19 cellular contexts compared by ENCODE assay signal in the genomic region with DNA sequence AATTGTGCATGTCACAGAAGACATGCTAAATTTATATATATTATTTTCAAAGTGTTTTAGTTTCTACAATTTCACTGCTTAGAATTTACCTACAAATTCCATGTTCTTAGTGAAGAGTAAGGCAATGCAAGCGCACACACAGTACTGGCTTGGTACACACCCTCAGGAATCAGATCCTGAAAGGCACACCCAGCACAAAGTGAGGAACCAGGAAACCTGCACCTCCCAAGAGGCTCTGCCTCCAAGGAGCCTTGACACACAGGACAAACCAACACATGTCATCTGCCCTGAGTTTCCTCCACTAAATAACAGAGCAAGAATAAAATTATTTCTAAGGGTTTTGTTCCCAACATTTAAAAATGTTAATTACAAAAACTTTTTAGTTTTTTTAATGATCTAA.
DNase-seq lines count a peak whose midpoint lies in the region; ATAC-seq and TF ChIP-seq lines count a peak whose summit lies in the region.
"Had no signal": no experiment of that assay in that cellular context is flagged by ENCODE, and none has a peak within 500 bp of the region (broad histone marks: within the 10 kb centered on the region; RNA-seq: fewer than 3 reads in every experiment).

No MANE protein-coding gene starts in this region.

- 97% methylated on average over 1 of the region's 1 CpG; no CpG with 5 or more reads in 1 of the 2 experiments for WGBS in endodermal cell (ENCODE audit: insufficient coverage in 1 of 2, insufficient read length in 1 of 2), 2 experiments

- H3K4me1 Mint-ChIP-seq in endodermal cell (peaks cover 46% of the 10 kb centered on the region), immature natural killer cell (no peaks in the 10 kb centered on the region)

- H3K27me3 Mint-ChIP-seq in endodermal cell (ENCODE audit: insufficient read depth) (no peaks in the 10 kb centered on the region), immature natural killer cell (ENCODE audit: low read depth in 3 of 3) (peaks cover 0 to 5% (median 2%) of the 10 kb centered on the region in 3 donors)

- no peak overlapping the region for H3K27ac ChIP-seq in endodermal cell (ENCODE audit: low read depth, low read length)
- no peak overlapping the region for H3K27ac ChIP-seq in left lung
- H3K27ac ChIP-seq: 22Rv1, HL-60 had no signal

- H3K4me3 ChIP-seq in endodermal cell (ENCODE audit: low read length) (no peak overlapping the region), left lung (no peak overlapping the region)
- H3K4me3 ChIP-seq: GM12878, K562 had no signal

- intact Hi-C loops in left lung (cut with DNase I): no loop called here

- no peaks in the 10 kb centered on the region for H3K36me3 ChIP-seq in endodermal cell (ENCODE audit: control insufficient read depth, insufficient read depth, low read length)
- no peaks in the 10 kb centered on the region for H3K36me3 ChIP-seq in left lung

- no peaks in the 10 kb centered on the region for H3K36me3 Mint-ChIP-seq in endodermal cell (ENCODE audit: low read depth)
- H3K36me3 Mint-ChIP-seq in immature natural killer cell: no peaks in the 10 kb centered on the region

- H3K9me3 ChIP-seq in endodermal cell (ENCODE audit: control insufficient read depth, low read length) (no peaks in the 10 kb centered on the region), left lung (no peaks in the 10 kb centered on the region)

- ATAC-seq in left lung: peak; percentile 20
- ATAC-seq: GM12878, K562 had no signal

- TF ChIP-seq CTCF in endodermal cell (conservative IDR thresholded peaks at IDR 0.05): no peak
- TF ChIP-seq CTCF in left lung (IDR thresholded peaks at IDR 0.05): no peak

- H3K27ac Mint-ChIP-seq in endodermal cell (no peak overlapping the region), immature natural killer cell (no peak overlapping the region)
- H3K27ac Mint-ChIP-seq: CD4-positive, alpha-beta T cell; HFFc6 had no signal

- H3K27me3 ChIP-seq in endodermal cell (ENCODE audit: control insufficient read depth, insufficient read depth, low read length, poor library complexity, severe bottlenecking) (no peaks in the 10 kb centered on the region), left lung (no peaks in the 10 kb centered on the region)

- H3K9me3 Mint-ChIP-seq in endodermal cell (peaks cover 1% of the 10 kb centered on the region), immature natural killer cell (no peaks in the 10 kb centered on the region)
- H3K9me3 Mint-ChIP-seq: CD4-positive, alpha-beta T cell; HFFc6 had no signal

- H3K4me3 Mint-ChIP-seq in endodermal cell: no peak overlapping the region
- H3K4me3 Mint-ChIP-seq in immature natural killer cell: no peak overlapping the region
- H3K4me3 Mint-ChIP-seq: CD4-positive, alpha-beta T cell; HFFc6 had no signal

- no peak overlapping the region for H3K9ac ChIP-seq in endodermal cell (ENCODE audit: extremely low read depth, low read length, poor library complexity, severe bottlenecking)

- DNase-seq in NCI-H2171 treated with DMSO at 0.1 percent for 48 hours (lab: John Stamatoyannopoulos, UW): peak; percentile 34
- no peak for DNase-seq in NCI-H2171 (lab: John Stamatoyannopoulos, UW)
- DNase-seq in endodermal cell: peak; percentile 28
- no peak for DNase-seq in left lung
- DNase-seq in putamen (ENCODE audit: low spot score): no peak
- no peak for DNase-seq in immature natural killer cell
- no peak for DNase-seq in iPS-NIHi7 (ENCODE audit: extremely low spot score)
- DNase-seq in NCI-H524 treated with DMSO at 0.1 percent for 48 hours (lab: John Stamatoyannopoulos, UW): no peak
- DNase-seq: AML-193; C1 segment of cervical spinal cord; Calu3; CD4-positive, alpha-beta T cell; DMS 273 treated with DMSO at 0.1 percent for 48 hours; HCEC 1CT; HFFc6 had no signal

- peaks cover 3% of the 10 kb centered on the region for H3K4me1 ChIP-seq in endodermal cell (ENCODE audit: control insufficient read depth, insufficient read depth, low read length)
- H3K4me1 ChIP-seq in left lung: peaks cover 0 to 9% of the 10 kb centered on the region in 2 donors

Comparison
In these comparisons a context has a peak if more than half of its experiments do, and no peak if none do; other contexts are left out.
1. DNase-seq: peak in NCI-H2171 treated with DMSO at 0.1 percent for 48 hours (single experiment) and endodermal cell (single experiment); none in NCI-H2171 (single experiment), left lung (0 of 2), putamen (single experiment), immature natural killer cell (0 of 3), iPS-NIHi7 (single experiment) and NCI-H524 treated with DMSO at 0.1 percent for 48 hours (single experiment).